In genomic region chr11:116148056-116148455, GRCh38 we compare ENCODE assay signal across 1 cellular context.
TF ChIP-seq lines count a peak whose summit lies in the region.

No MANE protein-coding gene starts in this region.

TF ChIP-seq in H1, 55 proteins besides CTCF, POLR2A, EP300 and RAD21 (continued from another document):
- TF ChIP-seq CHD7 (IDR thresholded peaks at IDR 0.05; ENCODE audit: insufficient replicate concordance, low read length) (no peak), KDM5A (IDR thresholded peaks at IDR 0.05; ENCODE audit: low read length) (no peak), SAP30 (IDR thresholded peaks at IDR 0.05; ENCODE audit: insufficient read depth, insufficient replicate concordance, low read length) (no peak), EZH2 (IDR thresholded peaks at IDR 0.05; ENCODE audit: low read depth, low read length, severe bottlenecking) (no peak), PHF8 (conservative IDR thresholded peaks at IDR 0.05; ENCODE audit: low read depth, low read length) (no peak), NANOG (IDR thresholded peaks at IDR 0.05; ENCODE audit: insufficient read depth, low read depth, low read length, poor library complexity, severe bottlenecking) (no peak), ASH2L (IDR thresholded peaks at IDR 0.05; ENCODE audit: low read length) (no peak)
